In the genomic region with DNA sequence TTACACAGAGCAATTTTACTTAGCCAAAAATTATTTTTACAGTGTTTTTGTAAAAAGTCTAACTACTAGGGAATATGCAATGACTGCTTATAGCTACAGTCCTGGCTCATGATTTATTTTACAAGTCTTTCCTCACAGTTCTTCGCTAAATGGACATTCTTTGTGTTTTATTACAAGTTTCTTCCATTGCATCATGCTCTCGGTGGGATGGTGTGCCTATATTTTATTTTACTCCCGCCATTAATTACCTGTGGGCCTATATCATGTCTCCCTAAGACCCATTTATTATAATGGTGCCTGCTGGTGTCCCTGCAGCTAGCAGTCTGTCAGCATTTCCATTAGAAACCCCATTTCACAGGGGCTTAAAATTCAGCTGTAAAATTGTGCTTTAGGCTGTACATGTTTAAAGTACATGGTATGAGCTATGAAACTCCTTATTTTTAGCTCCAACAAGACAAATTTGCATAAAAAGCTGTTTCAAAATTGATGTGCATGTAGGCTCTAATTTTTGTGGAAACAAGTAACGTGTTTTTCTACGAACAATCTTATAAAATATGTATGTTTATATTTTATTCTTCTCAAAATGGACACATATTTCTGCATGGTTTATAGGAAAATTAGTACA, we compare ENCODE assay signal across 27 cellular contexts.
"Had no signal": no experiment of that assay in that cellular context is flagged by ENCODE, and none has a peak within 500 bp of the region (broad histone marks: within the 10 kb centered on the region; RNA-seq: fewer than 3 reads in every experiment).

No MANE protein-coding gene starts in this region.

- H3K27ac ChIP-seq: adrenal gland, body of pancreas, coronary artery, dorsolateral prefrontal cortex had no signal

- H3K9me3 Mint-ChIP-seq: activated CD4-positive, alpha-beta T cell treated with anti-CD3 and anti-CD28 coated beads, Interleukin-2, amount 10 ng/mL, durations not matched to agents 24 days and 14 days; activated naive CD4-positive, alpha-beta T cell treated with anti-CD3 and anti-CD28 coated beads for 36 hours; activated naive CD4-positive, alpha-beta T cell treated with anti-CD3 and anti-CD28 coated beads, Interleukin-2, amount 50 U/mL, for 24 hours; activated naive CD8-positive, alpha-beta T cell treated with anti-CD3 and anti-CD28 coated beads for 36 hours; activated naive CD8-positive, alpha-beta T cell treated with anti-CD3 and anti-CD28 coated beads, Interleukin-2, amount 50 U/mL, for 24 hours; activated T-cell treated with anti-CD3 and anti-CD28 coated beads, Interleukin-2, amount 50 U/mL, for 4 hours; activated T-helper 17 cell treated with anti-CD3 and anti-CD28 coated beads, Interleukin-2, amount 50 U/mL, for 72 hours; dendritic cell treated with granulocyte-macrophage colony-stimulating factor and Interleukin-4, amounts not matched to agents 40 ng/mL and 50 ng/mL, for 4 days; endodermal cell had no signal

- H3K4me3 ChIP-seq: adrenal gland, body of pancreas, coronary artery, dorsolateral prefrontal cortex had no signal

- DNase-seq: activated CD4-positive, alpha-beta memory T cell treated with anti-CD3 and anti-CD28 coated beads for 36 hours; activated CD4-positive, alpha-beta T cell treated with anti-CD3 and anti-CD28 coated beads for 36 hours; activated CD4-positive, alpha-beta T cell treated with anti-CD3 and anti-CD28 coated beads, Interleukin-2, amount 10 ng/mL, durations not matched to agents 24 days and 14 days; activated CD4-positive, CD25-positive, alpha-beta regulatory T cell; activated CD4-positive, CD25-positive, alpha-beta regulatory T cell treated with anti-CD3 and anti-CD28 coated beads, Interleukin-2, amount 50 U/mL, for 72 hours; activated effector memory CD4-positive, alpha-beta T cell treated with Interleukin-2 at 50 U/mL for 16 hours; activated naive CD4-positive, alpha-beta T cell treated with anti-CD3 and anti-CD28 coated beads for 36 hours; activated naive CD8-positive, alpha-beta T cell treated with anti-CD3 and anti-CD28 coated beads for 36 hours; activated naive CD8-positive, alpha-beta T cell treated with anti-CD3 and anti-CD28 coated beads, Interleukin-2, amount 50 U/mL, for 24 hours; activated T-cell treated with anti-CD3 and anti-CD28 coated beads, Interleukin-2, amount 50 U/mL, for 4 hours; adrenal gland; amygdala; aorta; body of pancreas; caudate nucleus; cerebellar nuclear complex; dorsolateral prefrontal cortex; effector memory CD4-positive, alpha-beta T cell; endodermal cell; foreskin fibroblast; head of caudate nucleus; T-helper 2 cell had no signal

- H3K27me3 Mint-ChIP-seq: activated CD4-positive, alpha-beta memory T cell treated with anti-CD3 and anti-CD28 coated beads for 36 hours; activated CD4-positive, alpha-beta T cell treated with anti-CD3 and anti-CD28 coated beads for 36 hours; activated CD4-positive, alpha-beta T cell treated with anti-CD3 and anti-CD28 coated beads, Interleukin-2, amount 10 ng/mL, durations not matched to agents 24 days and 14 days; activated naive CD4-positive, alpha-beta T cell treated with anti-CD3 and anti-CD28 coated beads, Interleukin-2, amount 50 U/mL, for 24 hours; activated naive CD8-positive, alpha-beta T cell treated with anti-CD3 and anti-CD28 coated beads for 36 hours; activated naive CD8-positive, alpha-beta T cell treated with anti-CD3 and anti-CD28 coated beads, Interleukin-2, amount 50 U/mL, for 24 hours; activated T-helper 17 cell treated with anti-CD3 and anti-CD28 coated beads, Interleukin-2, amount 50 U/mL, for 72 hours had no signal

- H3K27ac Mint-ChIP-seq: activated CD4-positive, alpha-beta memory T cell treated with anti-CD3 and anti-CD28 coated beads for 36 hours; activated CD4-positive, alpha-beta T cell treated with anti-CD3 and anti-CD28 coated beads for 36 hours; activated CD4-positive, alpha-beta T cell treated with anti-CD3 and anti-CD28 coated beads, Interleukin-2, amount 10 ng/mL, durations not matched to agents 24 days and 14 days; activated naive CD4-positive, alpha-beta T cell treated with anti-CD3 and anti-CD28 coated beads for 36 hours; activated naive CD4-positive, alpha-beta T cell treated with anti-CD3 and anti-CD28 coated beads, Interleukin-2, amount 50 U/mL, for 24 hours; activated naive CD8-positive, alpha-beta T cell treated with anti-CD3 and anti-CD28 coated beads for 36 hours; activated naive CD8-positive, alpha-beta T cell treated with anti-CD3 and anti-CD28 coated beads, Interleukin-2, amount 50 U/mL, for 24 hours; activated T-helper 17 cell treated with anti-CD3 and anti-CD28 coated beads, Interleukin-2, amount 50 U/mL, for 72 hours; dendritic cell treated with granulocyte-macrophage colony-stimulating factor and Interleukin-4, amounts not matched to agents 40 ng/mL and 50 ng/mL, for 4 days; endodermal cell had no signal

- H3K36me3 ChIP-seq: adrenal gland had no signal

- H3K4me1 Mint-ChIP-seq: activated CD4-positive, alpha-beta T cell treated with anti-CD3 and anti-CD28 coated beads for 36 hours; activated CD4-positive, alpha-beta T cell treated with anti-CD3 and anti-CD28 coated beads, Interleukin-2, amount 10 ng/mL, durations not matched to agents 24 days and 14 days; activated naive CD4-positive, alpha-beta T cell treated with anti-CD3 and anti-CD28 coated beads, Interleukin-2, amount 50 U/mL, for 24 hours; activated naive CD8-positive, alpha-beta T cell treated with anti-CD3 and anti-CD28 coated beads for 36 hours; activated naive CD8-positive, alpha-beta T cell treated with anti-CD3 and anti-CD28 coated beads, Interleukin-2, amount 50 U/mL, for 24 hours; activated T-helper 17 cell treated with anti-CD3 and anti-CD28 coated beads, Interleukin-2, amount 50 U/mL, for 72 hours; endodermal cell had no signal

- H3K9me3 ChIP-seq: adrenal gland, body of pancreas had no signal

- H3K4me1 ChIP-seq: adrenal gland, body of pancreas had no signal

- H3K4me3 Mint-ChIP-seq: activated CD4-positive, alpha-beta memory T cell treated with anti-CD3 and anti-CD28 coated beads for 36 hours; activated CD4-positive, alpha-beta T cell treated with anti-CD3 and anti-CD28 coated beads for 36 hours; activated CD4-positive, alpha-beta T cell treated with anti-CD3 and anti-CD28 coated beads, Interleukin-2, amount 10 ng/mL, durations not matched to agents 24 days and 14 days; activated naive CD4-positive, alpha-beta T cell treated with anti-CD3 and anti-CD28 coated beads for 36 hours; activated naive CD4-positive, alpha-beta T cell treated with anti-CD3 and anti-CD28 coated beads, Interleukin-2, amount 50 U/mL, for 24 hours; activated naive CD8-positive, alpha-beta T cell treated with anti-CD3 and anti-CD28 coated beads for 36 hours; activated naive CD8-positive, alpha-beta T cell treated with anti-CD3 and anti-CD28 coated beads, Interleukin-2, amount 50 U/mL, for 24 hours; activated T-cell treated with anti-CD3 and anti-CD28 coated beads, Interleukin-2, amount 50 U/mL, for 4 hours; activated T-helper 17 cell treated with anti-CD3 and anti-CD28 coated beads, Interleukin-2, amount 50 U/mL, for 72 hours; dendritic cell treated with granulocyte-macrophage colony-stimulating factor and Interleukin-4, amounts not matched to agents 40 ng/mL and 50 ng/mL, for 4 days; endodermal cell had no signal

- H3K36me3 Mint-ChIP-seq: activated CD4-positive, alpha-beta memory T cell treated with anti-CD3 and anti-CD28 coated beads for 36 hours; activated naive CD4-positive, alpha-beta T cell treated with anti-CD3 and anti-CD28 coated beads, Interleukin-2, amount 50 U/mL, for 24 hours; activated naive CD8-positive, alpha-beta T cell treated with anti-CD3 and anti-CD28 coated beads for 36 hours had no signal

- ATAC-seq: activated CD4-positive, alpha-beta T cell treated with anti-CD3 and anti-CD28 coated beads for 36 hours; activated naive CD8-positive, alpha-beta T cell treated with anti-CD3 and anti-CD28 coated beads, Interleukin-2, amount 50 U/mL, for 24 hours; activated T-cell treated with anti-CD3 and anti-CD28 coated beads, Interleukin-2, amount 50 U/mL, for 4 hours; activated T-helper 17 cell treated with anti-CD3 and anti-CD28 coated beads, Interleukin-2, amount 50 U/mL, for 72 hours; body of pancreas; esophagus mucosa had no signal

- H3K27me3 ChIP-seq: adrenal gland, body of pancreas, dorsolateral prefrontal cortex had no signal
